ENCODE assay signal across 12 cellular contexts in the genomic region with DNA sequence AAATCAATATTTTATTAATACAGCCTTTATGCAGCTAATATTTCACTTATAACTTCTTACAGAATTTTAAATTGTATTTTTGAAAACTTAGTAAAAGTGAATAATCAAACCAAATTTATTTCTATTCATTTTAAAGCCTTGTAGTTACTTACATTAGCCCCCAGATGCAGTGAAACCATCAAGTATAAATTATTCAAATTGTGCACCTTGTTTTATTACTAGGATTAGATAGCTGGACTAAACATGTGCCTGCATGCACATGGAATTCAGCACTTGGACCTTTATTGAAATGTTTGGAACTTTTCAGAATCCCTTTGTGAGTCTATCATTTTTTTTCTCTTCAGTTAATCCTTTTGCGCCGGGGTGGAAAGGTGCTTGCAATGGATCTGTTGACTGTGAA. TPM values are rescaled to one million over a fixed set of nuclear protein-coding genes. Genes with fewer than 3 reads are reported as not detected.
DNase-seq lines count a peak whose midpoint lies in the region; ATAC-seq, FAIRE-seq and TF ChIP-seq lines count a peak whose summit lies in the region.
"Had no signal": no experiment of that assay in that cellular context is flagged by ENCODE, and none has a peak within 500 bp of the region (broad histone marks: within the 10 kb centered on the region; RNA-seq: fewer than 3 reads in every experiment).

No MANE protein-coding gene starts in this region.

- no peak overlapping the region for H3K4me3 ChIP-seq in AG09309 (ENCODE audit: control insufficient read depth, low read depth, low read length)
- H3K4me3 ChIP-seq: sigmoid colon had no signal

- DNase-seq in AG09309 (ENCODE audit: low read depth) (peak; percentile 1), GM13977 (ENCODE audit: low spot score) (no peak), RPMI8226 (peak; percentile 48), frontal cortex (ENCODE audit: low spot score in 2 of 2) (no peak), NCI-H146 (lab: John Stamatoyannopoulos, UW) (no peak), SKM-1 (lab: John Stamatoyannopoulos, UW; ENCODE audit: unreplicated experiment) (no peak)
- DNase-seq: sigmoid colon; stimulated activated naive CD8-positive, alpha-beta T cell treated with anti-CD3 and anti-CD28 coated beads, Interleukin-15, Interleukin-2, amounts not matched to agents 100 U/mL and 50 U/mL, for 24 hours had no signal

- ATAC-seq in GM18861 (IDR thresholded peaks at IDR 0.05; ENCODE audit: unreplicated experiment) (no peak), GM19467 (IDR thresholded peaks at IDR 0.05; ENCODE audit: unreplicated experiment) (no peak)
- ATAC-seq: Panc1; stimulated activated naive CD8-positive, alpha-beta T cell treated with anti-CD3 and anti-CD28 coated beads, Interleukin-15, Interleukin-2, amounts not matched to agents 100 U/mL and 50 U/mL, for 24 hours had no signal

- peak; percentile 13 for FAIRE-seq in frontal cortex (lab: Jason Lieb, UNC)
- FAIRE-seq: bronchial epithelial cell had no signal

- TF ChIP-seq CTCF in AG09309 (IDR thresholded peaks at IDR 0.05; ENCODE audit: control insufficient read depth, insufficient read depth, low read depth, low read length, missing control alignments) (peak; percentile 36), GM13977 (IDR thresholded peaks at IDR 0.05; ENCODE audit: extremely low read depth, insufficient read depth, missing control alignments) (peak; percentile 15)

- in situ Hi-C loops in GM13977 (cut with MboI; ENCODE audit: low pct_unique_long_range_greater_than_20kb, low sequenced_read_pairs, unreplicated experiment) = no loop called here

RNA-seq across cellular contexts. Expression of a gene that starts 4.7 kb away (rescaled TPM):
- not detected for total RNA-seq in frontal cortex
- total RNA-seq: bronchial epithelial cell, sigmoid colon had no signal

RNA-seq across cellular contexts. Expression of a gene that starts 8.6 kb away (rescaled TPM):
- total RNA-seq in frontal cortex = 0.41 TPM
- total RNA-seq: bronchial epithelial cell had no signal

RNA-seq across cellular contexts. Expression of a gene that starts 45.7 kb away (rescaled TPM):
- total RNA-seq in frontal cortex = 6.5 TPM

RNA-seq across cellular contexts. Expression of a gene that starts 54.7 kb away (rescaled TPM):
- 38.3 TPM for total RNA-seq in frontal cortex

RNA-seq across cellular contexts. Expression of a gene that starts 54.8 kb away (rescaled TPM):
- not detected for total RNA-seq in frontal cortex
- total RNA-seq: bronchial epithelial cell, sigmoid colon had no signal

Comparison
In these comparisons a context has a peak if more than half of its experiments do, and no peak if none do; other contexts are left out.
1. DNase-seq: peak in AG09309 (single experiment) and RPMI8226 (single experiment); none in GM13977 (single experiment), frontal cortex (0 of 2), NCI-H146 (single experiment) and SKM-1 (single experiment).